ENCODE assay signal across 2 cellular contexts in the genomic region with DNA sequence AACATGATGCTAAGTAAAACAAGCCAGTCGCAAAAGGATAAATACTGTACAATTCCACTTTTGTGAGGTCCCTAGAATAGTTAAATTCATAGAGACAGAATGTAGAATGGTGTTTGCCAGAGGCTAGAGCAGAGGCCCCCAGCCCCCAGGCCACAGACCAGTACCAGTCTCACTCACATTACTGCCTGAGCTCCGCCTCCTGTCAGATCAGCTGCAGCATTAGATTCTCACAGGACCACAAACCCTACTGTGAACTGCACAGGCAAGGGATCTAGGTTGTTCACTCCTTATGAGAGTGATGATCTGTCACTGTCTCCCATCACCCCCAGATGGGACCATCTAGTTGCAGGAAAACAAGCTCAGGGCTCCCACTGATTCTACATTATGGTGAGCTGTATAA. TPM values are rescaled to one million over a fixed set of nuclear protein-coding genes. Genes with fewer than 3 reads are reported as not detected.
"Had no signal": no experiment of that assay in that cellular context is flagged by ENCODE, and none has a peak within 500 bp of the region (broad histone marks: within the 10 kb centered on the region; RNA-seq: fewer than 3 reads in every experiment).

No MANE protein-coding gene starts in this region.

RNA-seq across cellular contexts. Expression of a gene that starts 17.5 kb away (rescaled TPM):
- total RNA-seq: T-helper 1 cell treated with Interleukin-12 subunit alpha and Interleukin-12 subunit beta and Interleukin-4 antibody, amounts not matched to agents 30 ng/mL and 1 ng/mL, for 36 hours had no signal
- polyA plus RNA-seq: neural cell had no signal
